1 cellular context compared by ENCODE assay signal in the genomic region with DNA sequence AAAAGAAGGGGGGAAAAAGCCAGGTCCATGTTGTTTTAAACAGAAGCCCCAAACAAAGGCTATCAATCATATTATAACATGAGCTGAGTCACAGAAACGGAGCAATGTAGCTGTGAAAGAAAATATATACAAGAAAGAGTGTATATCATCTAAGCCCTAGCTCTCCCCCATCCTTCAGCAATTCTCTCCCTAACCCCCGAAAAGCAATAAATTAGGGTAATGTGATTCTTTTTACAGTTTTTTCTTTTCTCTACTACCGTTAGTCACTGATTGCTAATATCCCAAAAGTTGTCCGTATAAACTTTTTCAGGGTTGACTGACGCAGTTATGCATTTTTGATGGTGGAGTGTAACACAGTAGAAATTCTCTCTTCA.
TF ChIP-seq lines count a peak whose summit lies in the region.

No MANE protein-coding gene starts in this region.

TF ChIP-seq in HepG2, 621 proteins besides CTCF, POLR2A, EP300 and RAD21:
- TF ChIP-seq TEAD3 (CRISPR knock-in tag; optimal IDR thresholded peaks at IDR 0.05; ENCODE audit: borderline replicate concordance) (no peak), ATF7 (IDR thresholded peaks at IDR 0.05) (no peak), ATF7 (CRISPR knock-in tag; IDR thresholded peaks at IDR 0.05) (no peak), IRX3 (CRISPR knock-in tag; IDR thresholded peaks at IDR 0.05; ENCODE audit: borderline replicate concordance, low read depth) (no peak), SNAI1 (CRISPR knock-in tag; IDR thresholded peaks at IDR 0.05; ENCODE audit: borderline replicate concordance) (no peak), SNRNP70 (IDR thresholded peaks at IDR 0.05; ENCODE audit: low read depth, low read length) (no peak), NFYB (CRISPR knock-in tag; IDR thresholded peaks at IDR 0.05) (no peak), ZNF230 (CRISPR knock-in tag; IDR thresholded peaks at IDR 0.05) (no peak), DPF2 (CRISPR knock-in tag; IDR thresholded peaks at IDR 0.05; ENCODE audit: borderline replicate concordance, low read depth) (no peak), BCL6 (CRISPR knock-in tag; IDR thresholded peaks at IDR 0.05) (no peak), RFX5 (IDR thresholded peaks at IDR 0.05; ENCODE audit: low read depth, low read length) (no peak), CBX5 (CRISPR knock-in tag; IDR thresholded peaks at IDR 0.05; ENCODE audit: borderline replicate concordance) (no peak), ZNF773 (CRISPR knock-in tag; IDR thresholded peaks at IDR 0.05; ENCODE audit: borderline replicate concordance) (no peak), RBAK (CRISPR knock-in tag; IDR thresholded peaks at IDR 0.05) (no peak), MAX (IDR thresholded peaks at IDR 0.05) (no peak)
- TF ChIP-seq, protein P1, sequence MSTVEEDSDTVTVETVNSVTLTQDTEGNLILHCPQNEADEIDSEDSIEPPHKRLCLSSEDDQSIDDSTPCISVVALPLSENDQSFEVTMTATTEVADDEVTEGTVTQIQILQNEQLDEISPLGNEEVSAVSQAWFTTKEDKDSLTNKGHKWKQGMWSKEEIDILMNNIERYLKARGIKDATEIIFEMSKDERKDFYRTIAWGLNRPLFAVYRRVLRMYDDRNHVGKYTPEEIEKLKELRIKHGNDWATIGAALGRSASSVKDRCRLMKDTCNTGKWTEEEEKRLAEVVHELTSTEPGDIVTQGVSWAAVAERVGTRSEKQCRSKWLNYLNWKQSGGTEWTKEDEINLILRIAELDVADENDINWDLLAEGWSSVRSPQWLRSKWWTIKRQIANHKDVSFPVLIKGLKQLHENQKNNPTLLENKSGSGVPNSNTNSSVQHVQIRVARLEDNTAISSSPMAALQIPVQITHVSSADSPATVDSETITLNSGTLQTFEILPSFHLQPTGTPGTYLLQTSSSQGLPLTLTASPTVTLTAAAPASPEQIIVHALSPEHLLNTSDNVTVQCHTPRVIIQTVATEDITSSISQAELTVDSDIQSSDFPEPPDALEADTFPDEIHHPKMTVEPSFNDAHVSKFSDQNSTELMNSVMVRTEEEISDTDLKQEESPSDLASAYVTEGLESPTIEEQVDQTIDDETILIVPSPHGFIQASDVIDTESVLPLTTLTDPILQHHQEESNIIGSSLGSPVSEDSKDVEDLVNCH (CRISPR knock-in tag; IDR thresholded peaks at IDR 0.05): no peak
- TF ChIP-seq, protein P2, sequence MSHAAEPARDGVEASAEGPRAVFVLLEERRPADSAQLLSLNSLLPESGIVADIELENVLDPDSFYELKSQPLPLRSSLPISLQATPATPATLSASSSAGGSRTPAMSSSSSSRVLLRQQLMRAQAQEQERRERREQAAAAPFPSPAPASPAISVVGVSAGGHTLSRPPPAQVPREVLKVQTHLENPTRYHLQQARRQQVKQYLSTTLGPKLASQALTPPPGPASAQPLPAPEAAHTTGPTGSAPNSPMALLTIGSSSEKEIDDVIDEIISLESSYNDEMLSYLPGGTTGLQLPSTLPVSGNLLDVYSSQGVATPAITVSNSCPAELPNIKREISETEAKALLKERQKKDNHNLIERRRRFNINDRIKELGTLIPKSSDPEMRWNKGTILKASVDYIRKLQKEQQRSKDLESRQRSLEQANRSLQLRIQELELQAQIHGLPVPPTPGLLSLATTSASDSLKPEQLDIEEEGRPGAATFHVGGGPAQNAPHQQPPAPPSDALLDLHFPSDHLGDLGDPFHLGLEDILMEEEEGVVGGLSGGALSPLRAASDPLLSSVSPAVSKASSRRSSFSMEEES (CRISPR knock-in tag; IDR thresholded peaks at IDR 0.05): no peak
- TF ChIP-seq, protein P3, sequence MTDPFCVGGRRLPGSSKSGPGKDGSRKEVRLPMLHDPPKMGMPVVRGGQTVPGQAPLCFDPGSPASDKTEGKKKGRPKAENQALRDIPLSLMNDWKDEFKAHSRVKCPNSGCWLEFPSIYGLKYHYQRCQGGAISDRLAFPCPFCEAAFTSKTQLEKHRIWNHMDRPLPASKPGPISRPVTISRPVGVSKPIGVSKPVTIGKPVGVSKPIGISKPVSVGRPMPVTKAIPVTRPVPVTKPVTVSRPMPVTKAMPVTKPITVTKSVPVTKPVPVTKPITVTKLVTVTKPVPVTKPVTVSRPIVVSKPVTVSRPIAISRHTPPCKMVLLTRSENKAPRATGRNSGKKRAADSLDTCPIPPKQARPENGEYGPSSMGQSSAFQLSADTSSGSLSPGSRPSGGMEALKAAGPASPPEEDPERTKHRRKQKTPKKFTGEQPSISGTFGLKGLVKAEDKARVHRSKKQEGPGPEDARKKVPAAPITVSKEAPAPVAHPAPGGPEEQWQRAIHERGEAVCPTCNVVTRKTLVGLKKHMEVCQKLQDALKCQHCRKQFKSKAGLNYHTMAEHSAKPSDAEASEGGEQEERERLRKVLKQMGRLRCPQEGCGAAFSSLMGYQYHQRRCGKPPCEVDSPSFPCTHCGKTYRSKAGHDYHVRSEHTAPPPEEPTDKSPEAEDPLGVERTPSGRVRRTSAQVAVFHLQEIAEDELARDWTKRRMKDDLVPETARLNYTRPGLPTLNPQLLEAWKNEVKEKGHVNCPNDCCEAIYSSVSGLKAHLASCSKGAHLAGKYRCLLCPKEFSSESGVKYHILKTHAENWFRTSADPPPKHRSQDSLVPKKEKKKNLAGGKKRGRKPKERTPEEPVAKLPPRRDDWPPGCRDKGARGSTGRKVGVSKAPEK (CRISPR knock-in tag; IDR thresholded peaks at IDR 0.05; ENCODE audit: borderline replicate concordance): no peak
TF ChIP-seq in HepG2: peak in this region for 0.
